In genomic region chr17:3907483-3908216, GRCh38 we compare ENCODE assay signal across 11 cellular contexts. TPM values are rescaled to one million over a fixed set of nuclear protein-coding genes. Genes with fewer than 3 reads are reported as not detected.
DNase-seq lines count a peak whose midpoint lies in the region; ATAC-seq, FAIRE-seq and TF ChIP-seq lines count a peak whose summit lies in the region.
"Had no signal": no experiment of that assay in that cellular context is flagged by ENCODE, and none has a peak within 500 bp of the region (broad histone marks: within the 10 kb centered on the region; RNA-seq: fewer than 3 reads in every experiment).

No MANE protein-coding gene starts in this region.

- no peaks in the 10 kb centered on the region for H3K27me3 ChIP-seq in adrenal gland

- DNase-seq in AG04449 (ENCODE audit: low read depth, low spot score): no peak
- no peak for DNase-seq in adrenal gland
- no peak for DNase-seq in left lobe of liver (ENCODE audit: low spot score)
- no peak for DNase-seq in activated CD8-positive, alpha-beta memory T cell treated with anti-CD3 and anti-CD28 coated beads for 24 hours
- no peak for DNase-seq in AG20443 (ENCODE audit: low spot score)
- DNase-seq in GM19239 (ENCODE audit: insufficient read length, low spot score): no peak
- DNase-seq in amygdala (lab: John Stamatoyannopoulos, UW): no peak
- DNase-seq: activated CD8-positive, alpha-beta memory T cell treated with anti-CD3 and anti-CD28 coated beads, Interleukin-2, amount 50 U/mL, for 48 hours; HCEC 1CT; NCI-H2107 had no signal

- FAIRE-seq in GM19239 (lab: Jason Lieb, UNC): no peak

- TF ChIP-seq POLR2A in adrenal gland (IDR thresholded peaks at IDR 0.05): no peak

- H3K4me1 ChIP-seq in adrenal gland (replicated peaks in 1 of 2): peaks cover 4% of the 10 kb centered on the region in 2 donors

- ATAC-seq in left lobe of liver: peak; percentile 23

- H3K9me3 ChIP-seq in adrenal gland (replicated peaks in 1 of 3): no peaks in the 10 kb centered on the region

- H3K4me3 ChIP-seq in AG04449 (ENCODE audit: low read depth, low read length) (no peak overlapping the region), GM12875 (ENCODE audit: low read depth, low read length) (no peak overlapping the region), adrenal gland (no peak overlapping the region)

- WGBS in adrenal gland, 4 donors: 81 to 90% (median 84%) methylated on average over 7 to 11 of the region's 11 CpGs

- POLR2A ChIA-PET in AG04449 (lab: Yijun Ruan, JAX): no interaction called here

- H3K36me3 ChIP-seq in adrenal gland (replicated peaks in 1 of 2): no peaks in the 10 kb centered on the region

- CTCF ChIA-PET in AG04449 (lab: Yijun Ruan, JAX): interaction anchor here (1.0 to 1.6 kb wide), 3 partner anchors 61 to 170 kb away, joined by 3 to 7 read pairs (median 4); no protein-coding TSS in a partner anchor

- TF ChIP-seq CTCF in AG04449 (IDR thresholded peaks at IDR 0.05; ENCODE audit: insufficient read depth, low read length, missing control alignments): peak; percentile 14
- TF ChIP-seq CTCF in GM12875 (IDR thresholded peaks at IDR 0.05; ENCODE audit: borderline replicate concordance, insufficient read depth, low read depth, low read length): 0 out of 2 replicates have a peak, but pooled peaks have one; percentile 16
- peak in 5 of 6 experiments; percentile 36 to 59 (median 45) for TF ChIP-seq CTCF in adrenal gland (IDR thresholded peaks at IDR 0.05)

- intact Hi-C loops in adrenal gland (cut with DNase I): loop anchor here in 1 of 2 donors (5.0 kb wide), 1 partner anchor 45 kb away; no protein-coding TSS in a partner anchor

- no peak overlapping the region for H3K27ac ChIP-seq in adrenal gland

RNA-seq across cellular contexts. Expression of gene P2RX1, which starts 8.6 kb away (rescaled TPM):
- total RNA-seq in adrenal gland (1 to 10 TPM in 4 of 8 donors, under 1 TPM in 4; 0.42 to 2.1 (median 0.92) TPM), left lobe of liver (0.13 TPM)
- polyA plus RNA-seq in adrenal gland: 1 to 10 TPM in 2 of 3 donors, under 1 TPM in 1; 0.59 to 8.6 (median 3.3) TPM

RNA-seq across cellular contexts. Expression of gene CAMKK1, which starts 14.8 kb away (rescaled TPM):
- 10 to 100 TPM in 6 of 8 donors, 1 to 10 TPM in 2; 6.0 to 17.9 (median 10.8) TPM for total RNA-seq in adrenal gland
- 10 to 100 TPM in 2 of 3 donors, 1 to 10 TPM in 1; 6.9 to 28.2 (median 10.6) TPM for polyA plus RNA-seq in adrenal gland
- 0.35 TPM for total RNA-seq in left lobe of liver

RNA-seq across cellular contexts. Expression of gene ATP2A3, which starts 56.6 kb away (rescaled TPM):
- total RNA-seq in adrenal gland (10 to 100 TPM; 12.1 to 29.1 (median 15.9) TPM), left lobe of liver (3.9 TPM)
- polyA plus RNA-seq in adrenal gland: 10 to 100 TPM in 2 of 3 donors, 1 to 10 TPM in 1; 3.7 to 27.1 (median 26.1) TPM
